ENCODE assay signal across 8 cellular contexts in the genomic region with DNA sequence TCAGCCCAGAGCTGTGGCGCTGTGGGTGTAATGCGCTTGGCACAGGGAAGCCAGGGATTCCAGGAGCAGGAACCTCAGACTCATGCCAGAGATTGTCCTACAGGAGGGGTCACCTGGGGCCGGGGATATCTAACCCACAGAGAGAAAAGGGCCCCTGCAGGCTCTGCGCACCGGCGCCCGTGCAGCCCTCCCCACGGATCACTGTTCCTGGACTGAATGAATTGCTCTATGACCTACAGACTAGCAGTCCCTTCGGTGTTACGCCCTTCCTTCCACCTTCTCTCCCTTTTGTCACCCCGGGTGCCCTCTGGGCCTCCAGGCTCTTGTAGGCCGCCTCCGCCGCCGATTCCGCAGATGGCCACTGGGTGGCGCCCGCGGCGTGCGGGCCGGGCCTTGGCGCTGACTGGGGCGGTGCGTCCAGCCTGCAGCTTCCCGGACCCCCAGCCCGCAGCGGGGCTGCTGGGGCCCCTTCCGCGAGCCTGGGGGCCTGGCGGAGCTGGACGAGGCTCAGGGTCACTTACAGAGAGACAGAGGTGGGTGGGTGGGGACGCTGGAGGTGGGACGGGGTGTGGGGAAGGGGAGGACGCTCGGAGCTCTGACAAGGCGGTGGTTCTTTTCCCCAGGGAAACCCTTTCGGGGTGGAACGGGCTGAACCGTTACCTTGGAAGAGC.
DNase-seq lines count a peak whose midpoint lies in the region; ATAC-seq and TF ChIP-seq lines count a peak whose summit lies in the region.

No MANE protein-coding gene starts in this region.

- H3K27me3 ChIP-seq in Loucy (ENCODE audit: insufficient read depth, low read length, poor library complexity, severe bottlenecking) = no peaks in the 10 kb centered on the region
- no peaks in the 10 kb centered on the region for H3K27me3 ChIP-seq in ascending aorta
- H3K27me3 ChIP-seq in iPS-15b (ENCODE audit: control insufficient read depth, insufficient read depth, low read length) = peaks cover 18% of the 10 kb centered on the region
- peaks cover 0 to 19% (median 8%) of the 10 kb centered on the region in 3 donors for H3K27me3 ChIP-seq in skeletal muscle tissue (ENCODE audit: control insufficient read depth in 3 of 3, insufficient read depth in 3 of 3, low read length in 3 of 3)

- H3F3A ChIP-seq in Loucy (ENCODE audit: low read depth) = no peaks in the 10 kb centered on the region

- H3K9me3 Mint-ChIP-seq in T-helper 2 cell treated with Interferon-gamma antibody and Interleukin-4, amounts not matched to agents 5 μg/mL and 100 μg/mL, for 36 hours = no peaks in the 10 kb centered on the region

- H2AFZ ChIP-seq in Loucy (ENCODE audit: low read length) = peak overlapping the region; percentile 76

- H3K36me3 Mint-ChIP-seq in T-helper 2 cell treated with Interferon-gamma antibody and Interleukin-4, amounts not matched to agents 5 μg/mL and 100 μg/mL, for 36 hours (ENCODE audit: low read depth) = no peaks in the 10 kb centered on the region

- peaks cover 2% of the 10 kb centered on the region for H3K4me1 ChIP-seq in Loucy (ENCODE audit: insufficient read depth, low read length, poor library complexity, severe bottlenecking)
- peaks cover 3 to 4% of the 10 kb centered on the region in 2 donors for H3K4me1 ChIP-seq in ascending aorta
- H3K4me1 ChIP-seq in iPS-15b (ENCODE audit: control insufficient read depth, insufficient read depth, low read length) = no peaks in the 10 kb centered on the region
- peaks cover 0 to 5% (median 5%) of the 10 kb centered on the region in 3 donors for H3K4me1 ChIP-seq in skeletal muscle tissue (ENCODE audit: control insufficient read depth in 3 of 3, insufficient read depth in 3 of 3, low read length in 3 of 3)

- H3K9me2 ChIP-seq in Loucy (replicated peaks; ENCODE audit: low read depth, low read length) = no peaks in the 10 kb centered on the region

- DNase-seq in T-helper 2 cell treated with Interferon-gamma antibody and Interleukin-4, amounts not matched to agents 5 μg/mL and 100 μg/mL, for 36 hours (ENCODE audit: low spot score) = peak; percentile 65
- peak in 1 of 2 donors; percentile 65 for DNase-seq in ascending aorta (ENCODE audit: low spot score in 2 of 2)

- ATAC-seq in GM19372 (IDR thresholded peaks at IDR 0.05; ENCODE audit: low read depth, unreplicated experiment) (peak; percentile 77), GM18861 (IDR thresholded peaks at IDR 0.05; ENCODE audit: unreplicated experiment) (no peak)

- intact Hi-C loops in ascending aorta (cut with DNase I) = loop anchor here (5.0 kb wide), 1 partner anchor 232 kb away; no protein-coding TSS in a partner anchor

- H3K79me2 ChIP-seq in Loucy (ENCODE audit: insufficient read depth, low read length) = no peaks in the 10 kb centered on the region

- H3K9me3 ChIP-seq in Loucy (ENCODE audit: insufficient read depth, low read depth, low read length) (no peaks in the 10 kb centered on the region), ascending aorta (no peaks in the 10 kb centered on the region), iPS-15b (ENCODE audit: control insufficient read depth, insufficient read depth, low read length) (no peaks in the 10 kb centered on the region), skeletal muscle tissue (ENCODE audit: control insufficient read depth in 3 of 3, low read length in 3 of 3) (no peaks in the 10 kb centered on the region)

- peaks cover 3% of the 10 kb centered on the region for H3K4me1 Mint-ChIP-seq in T-helper 2 cell treated with Interferon-gamma antibody and Interleukin-4, amounts not matched to agents 5 μg/mL and 100 μg/mL, for 36 hours (ENCODE audit: low read depth)

- TF ChIP-seq CTCF in C4-2B (conservative IDR thresholded peaks at IDR 0.05) = peak; percentile 99
- peak; percentile 94 for TF ChIP-seq CTCF in Loucy (conservative IDR thresholded peaks at IDR 0.05; ENCODE audit: low read length)
- TF ChIP-seq CTCF in ascending aorta (IDR thresholded peaks at IDR 0.05) = peak; percentile 64 to 93 (median 77)

- H3K4me2 ChIP-seq in Loucy (ENCODE audit: low read depth, low read length, poor library complexity, severe bottlenecking) = peak overlapping the region; percentile 60

- no peak overlapping the region for H3K4me3 Mint-ChIP-seq in T-helper 2 cell treated with Interferon-gamma antibody and Interleukin-4, amounts not matched to agents 5 μg/mL and 100 μg/mL, for 36 hours

- H3K9ac ChIP-seq in Loucy (ENCODE audit: low read depth, low read length, poor library complexity, severe bottlenecking) = no peak overlapping the region
- no peak overlapping the region for H3K9ac ChIP-seq in iPS-15b (ENCODE audit: low read depth, low read length)
- peak overlapping the region in 2 of 3 donors; percentile 45 to 64 for H3K9ac ChIP-seq in skeletal muscle tissue (ENCODE audit: low read depth in 1 of 3, low read length in 3 of 3)

- H3K27ac ChIP-seq in C4-2B (no peak overlapping the region), ascending aorta (no peak overlapping the region), skeletal muscle tissue (ENCODE audit: low read depth, low read length) (no peak overlapping the region)

- no peak overlapping the region for H3K27ac Mint-ChIP-seq in T-helper 2 cell treated with Interferon-gamma antibody and Interleukin-4, amounts not matched to agents 5 μg/mL and 100 μg/mL, for 36 hours

- H3K27me3 Mint-ChIP-seq in T-helper 2 cell treated with Interferon-gamma antibody and Interleukin-4, amounts not matched to agents 5 μg/mL and 100 μg/mL, for 36 hours (ENCODE audit: low read depth) = peaks cover 20% of the 10 kb centered on the region

- H3K36me3 ChIP-seq in Loucy (ENCODE audit: insufficient read depth, low read length) (no peaks in the 10 kb centered on the region), ascending aorta (no peaks in the 10 kb centered on the region), iPS-15b (ENCODE audit: control insufficient read depth, insufficient read depth, low read length) (no peaks in the 10 kb centered on the region), skeletal muscle tissue (ENCODE audit: control insufficient read depth in 3 of 3, insufficient read depth in 3 of 3, low read length in 3 of 3) (no peaks in the 10 kb centered on the region)

- H3K4me3 ChIP-seq in Loucy (ENCODE audit: low read length, poor library complexity, severe bottlenecking) (no peak overlapping the region), ascending aorta (peak overlapping the region; percentile 30 to 39), iPS-15b (ENCODE audit: low read depth, low read length) (peak overlapping the region; percentile 37), skeletal muscle tissue (ENCODE audit: low read length in 3 of 3) (peak overlapping the region in 2 of 3 donors; percentile 27 to 29)

- H4K20me1 ChIP-seq in Loucy (ENCODE audit: insufficient read depth, low read length, poor library complexity, severe bottlenecking) = no peaks in the 10 kb centered on the region

Comparison
In these comparisons a context has a peak if more than half of its experiments do, and no peak if none do; other contexts are left out.
1. H3K9ac ChIP-seq: peak in skeletal muscle tissue (2 of 3); none in Loucy (single experiment) and iPS-15b (single experiment).
2. Peak in every context shown above with its lines, with median percentiles within 50 percentile points of each other: CTCF ChIP-seq.